30 cellular contexts compared by ENCODE assay signal in the genomic region with DNA sequence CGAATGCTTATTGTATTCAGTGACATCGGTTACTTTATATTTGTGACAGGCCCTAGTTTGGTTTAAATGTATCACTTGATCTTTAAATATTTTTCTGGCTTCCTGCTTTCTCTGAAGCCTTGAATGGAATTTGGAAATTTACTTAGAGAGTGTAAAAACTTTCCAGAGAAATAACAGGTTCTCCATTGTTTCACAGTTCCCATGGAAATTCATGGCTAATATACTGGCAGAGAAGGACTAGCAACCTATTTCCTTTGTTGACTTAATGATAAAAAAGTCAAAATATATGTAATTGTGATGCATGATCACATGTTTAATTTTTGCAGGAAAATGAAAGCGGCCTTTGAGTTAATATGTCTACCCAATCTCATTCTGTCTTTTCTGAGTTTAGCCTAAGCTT. TPM values are rescaled to one million over a fixed set of nuclear protein-coding genes. Genes with fewer than 3 reads are reported as not detected.
A peak's percentile ranks its signal among the peaks of the same experiment; 100 is the strongest.
DNase-seq lines count a peak whose midpoint lies in the region; TF ChIP-seq lines count a peak whose summit lies in the region.
"Had no signal": no experiment of that assay in that cellular context is flagged by ENCODE, and none has a peak within 500 bp of the region (broad histone marks: within the 10 kb centered on the region; RNA-seq: fewer than 3 reads in every experiment).

No MANE protein-coding gene starts in this region.

- H3K4me1 ChIP-seq in SJSA1 (replicated peaks), result peaks cover 16% of the 10 kb centered on the region
- no peaks in the 10 kb centered on the region for H3K4me1 ChIP-seq in endocrine pancreas (ENCODE audit: control insufficient read depth, insufficient read depth, low read length)
- H3K4me1 ChIP-seq in SJCRH30, result no peaks in the 10 kb centered on the region
- H3K4me1 ChIP-seq: colonic mucosa, esophagus squamous epithelium had no signal

- no peak for DNase-seq in T-helper 1 cell
- no peak for DNase-seq in SJSA1 (ENCODE audit: low read depth in 1 of 2, low spot score in 2 of 2)
- DNase-seq in mesothelial cell of epicardium (ENCODE audit: low spot score in 2 of 2, unreplicated experiment in 2 of 2), result no peak
- DNase-seq in SJCRH30, result no peak
- DNase-seq in NCI-H2171 (lab: John Stamatoyannopoulos, UW), result no peak
- DNase-seq in NCI-H1048 (lab: John Stamatoyannopoulos, UW), result no peak
- DNase-seq: activated CD4-positive, alpha-beta T cell treated with anti-CD3 and anti-CD28 coated beads for 1 hour; activated CD8-positive, alpha-beta memory T cell treated with anti-CD3 and anti-CD28 coated beads for 24 hours; activated naive CD4-positive, alpha-beta T cell treated with Interleukin-2 at 50 U/mL for 16 hours; activated T-cell treated with anti-CD3 and anti-CD28 coated beads, Interleukin-2, amount 50 U/mL, for 1 hour; CD8-positive, alpha-beta T cell; colonic mucosa; endodermal cell; esophagus squamous epithelium; islet precursor cell; left ventricle myocardium superior; midbrain; naive thymus-derived CD4-positive, alpha-beta T cell; NCI-H1105; NCI-H2029; NCI-H526 treated with DMSO at 0.1 percent for 48 hours; nucleus accumbens; retina; SIG-M5 had no signal

- no peaks in the 10 kb centered on the region for H3K9me3 Mint-ChIP-seq in T-helper 1 cell treated with Interleukin-12 subunit alpha and Interleukin-12 subunit beta and Interleukin-4 antibody, amounts not matched to agents 30 μg/mL and 1 μg/mL, for 36 hours
- H3K9me3 Mint-ChIP-seq in mesothelial cell of epicardium, result peaks cover 20% of the 10 kb centered on the region
- H3K9me3 Mint-ChIP-seq: CD8-positive, alpha-beta T cell; IgD-negative memory B cell; stimulated activated naive CD8-positive, alpha-beta T cell treated with anti-CD3 and anti-CD28 coated beads, Interleukin-15, Interleukin-2, amounts not matched to agents 100 ng/mL and 50 ng/mL, for 24 hours had no signal

- H3K4me3 Mint-ChIP-seq in T-helper 1 cell treated with Interleukin-12 subunit alpha and Interleukin-12 subunit beta and Interleukin-4 antibody, amounts not matched to agents 30 μg/mL and 1 μg/mL, for 36 hours, result no peak overlapping the region
- no peak overlapping the region for H3K4me3 Mint-ChIP-seq in mesothelial cell of epicardium
- H3K4me3 Mint-ChIP-seq: CD8-positive, alpha-beta T cell; endodermal cell; IgD-negative memory B cell; stimulated activated naive CD8-positive, alpha-beta T cell treated with anti-CD3 and anti-CD28 coated beads, Interleukin-15, Interleukin-2, amounts not matched to agents 100 ng/mL and 50 ng/mL, for 24 hours had no signal

- no peak overlapping the region for H3K9ac ChIP-seq in endocrine pancreas (ENCODE audit: control insufficient read depth, insufficient read depth, low read length)

- H3K9me3 ChIP-seq in SJSA1 (replicated peaks), result no peaks in the 10 kb centered on the region
- no peaks in the 10 kb centered on the region for H3K9me3 ChIP-seq in endocrine pancreas (ENCODE audit: control insufficient read depth, low read length)
- H3K9me3 ChIP-seq in SJCRH30 (replicated peaks), result no peaks in the 10 kb centered on the region
- H3K9me3 ChIP-seq: colonic mucosa, esophagus squamous epithelium had no signal

- H3K4me1 Mint-ChIP-seq in T-helper 1 cell treated with Interleukin-12 subunit alpha and Interleukin-12 subunit beta and Interleukin-4 antibody, amounts not matched to agents 30 μg/mL and 1 μg/mL, for 36 hours (ENCODE audit: low read depth), result peaks cover 68% of the 10 kb centered on the region
- H3K4me1 Mint-ChIP-seq in mesothelial cell of epicardium, result peaks cover 48% of the 10 kb centered on the region

- H3K27ac Mint-ChIP-seq in T-helper 1 cell treated with Interleukin-12 subunit alpha and Interleukin-12 subunit beta and Interleukin-4 antibody, amounts not matched to agents 30 μg/mL and 1 μg/mL, for 36 hours, result peak overlapping the region; percentile 47
- peak overlapping the region; percentile 49 for H3K27ac Mint-ChIP-seq in mesothelial cell of epicardium
- H3K27ac Mint-ChIP-seq: CD8-positive, alpha-beta T cell; IgD-negative memory B cell; stimulated activated naive CD8-positive, alpha-beta T cell treated with anti-CD3 and anti-CD28 coated beads, Interleukin-15, Interleukin-2, amounts not matched to agents 100 ng/mL and 50 ng/mL, for 24 hours had no signal

- no peaks in the 10 kb centered on the region for H3K27me3 Mint-ChIP-seq in T-helper 1 cell treated with Interleukin-12 subunit alpha and Interleukin-12 subunit beta and Interleukin-4 antibody, amounts not matched to agents 30 μg/mL and 1 μg/mL, for 36 hours (ENCODE audit: low read depth)
- H3K27me3 Mint-ChIP-seq in mesothelial cell of epicardium (ENCODE audit: low read depth), result no peaks in the 10 kb centered on the region
- H3K27me3 Mint-ChIP-seq: IgD-negative memory B cell; naive thymus-derived CD4-positive, alpha-beta T cell; stimulated activated naive CD8-positive, alpha-beta T cell treated with anti-CD3 and anti-CD28 coated beads, Interleukin-15, Interleukin-2, amounts not matched to agents 100 ng/mL and 50 ng/mL, for 24 hours had no signal

- no peak for TF ChIP-seq CTCF in mesothelial cell of epicardium (IDR thresholded peaks at IDR 0.05; ENCODE audit: unreplicated experiment)

- peaks cover 22% of the 10 kb centered on the region for H3K36me3 ChIP-seq in SJSA1
- no peaks in the 10 kb centered on the region for H3K36me3 ChIP-seq in endocrine pancreas (ENCODE audit: control insufficient read depth, insufficient read depth, low read length)
- H3K36me3 ChIP-seq in SJCRH30, result peaks cover 6% of the 10 kb centered on the region
- H3K36me3 ChIP-seq: colonic mucosa, esophagus squamous epithelium had no signal

- H3K27ac ChIP-seq in SJSA1 (peak overlapping the region; percentile 33), SJCRH30 (no peak overlapping the region)
- H3K27ac ChIP-seq: 22Rv1, colonic mucosa, esophagus squamous epithelium had no signal

- H3K4me3 ChIP-seq in SJSA1 (no peak overlapping the region), endocrine pancreas (ENCODE audit: control insufficient read depth, insufficient read depth, low read length) (peak overlapping the region; percentile 30), SJCRH30 (no peak overlapping the region)
- H3K4me3 ChIP-seq: colonic mucosa, esophagus squamous epithelium, skin epidermis had no signal

- no peaks in the 10 kb centered on the region for H3K27me3 ChIP-seq in SJSA1 (replicated peaks)
- no peaks in the 10 kb centered on the region for H3K27me3 ChIP-seq in endocrine pancreas (ENCODE audit: control insufficient read depth, insufficient read depth, low read length)
- H3K27me3 ChIP-seq in SJCRH30, result no peaks in the 10 kb centered on the region
- H3K27me3 ChIP-seq: colonic mucosa, esophagus squamous epithelium had no signal

- H3K36me3 Mint-ChIP-seq in T-helper 1 cell treated with Interleukin-12 subunit alpha and Interleukin-12 subunit beta and Interleukin-4 antibody, amounts not matched to agents 30 μg/mL and 1 μg/mL, for 36 hours (ENCODE audit: low read depth), result peaks cover 39% of the 10 kb centered on the region
- H3K36me3 Mint-ChIP-seq in mesothelial cell of epicardium, result peaks cover 15% of the 10 kb centered on the region
- H3K36me3 Mint-ChIP-seq: CD8-positive, alpha-beta T cell; IgD-negative memory B cell had no signal

RNA-seq across cellular contexts. Expression of a gene that starts 13.2 kb away (rescaled TPM):
- total RNA-seq in SJSA1 (2014; rRNA removed; shearing (Covaris generic)), result 26.8 and 27.3 TPM in 2 replicates
- 5.6 to 6.2 TPM (median 5.9 TPM) in 3 replicates for total RNA-seq in mesothelial cell of epicardium
- total RNA-seq in SJCRH30 (2014; rRNA removed; shearing (Covaris generic)), result 14.0 and 15.7 TPM in 2 replicates
